ENCODE assay signal across 34 cellular contexts in the genomic region with DNA sequence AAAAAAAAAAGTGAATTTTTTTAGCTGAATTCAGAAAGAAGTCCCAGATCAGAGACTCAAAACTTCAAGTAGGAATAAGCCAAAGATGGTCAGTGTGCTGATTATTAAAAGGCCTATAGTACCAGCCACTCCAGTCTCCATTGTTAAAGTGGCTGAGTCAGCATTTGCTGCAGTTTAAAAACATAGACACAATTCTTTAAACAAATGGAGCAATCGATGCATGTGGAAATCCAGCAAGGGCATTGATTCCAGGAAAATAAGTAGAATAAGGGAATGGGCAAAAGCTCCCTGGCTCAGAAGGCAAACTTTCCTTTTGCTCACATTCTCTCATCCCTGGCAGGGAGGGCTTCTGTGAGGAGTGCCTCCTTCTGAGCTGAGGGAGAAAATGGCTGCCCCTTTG.
"Had no signal": no experiment of that assay in that cellular context is flagged by ENCODE, and none has a peak within 500 bp of the region (broad histone marks: within the 10 kb centered on the region; RNA-seq: fewer than 3 reads in every experiment).

No MANE protein-coding gene starts in this region.

- H3K9me3 ChIP-seq: adrenal gland, body of pancreas, colonic mucosa, esophagus squamous epithelium, gastrocnemius medialis, heart left ventricle had no signal

- H3K9me3 Mint-ChIP-seq: activated CD4-positive, alpha-beta T cell treated with anti-CD3 and anti-CD28 coated beads, Interleukin-2, amount 10 ng/mL, durations not matched to agents 7 days and 5 days; activated CD8-positive, alpha-beta T cell treated with anti-CD3 and anti-CD28 coated beads for 36 hours; activated T-helper 1 cell treated with anti-CD3 and anti-CD28 coated beads, Interleukin-12 subunit alpha, Interleukin-12 subunit beta, Interleukin-2, Interleukin-4 antibody, amounts not matched to agents 30 ng/mL and 10 ng/mL and 1 ng/mL, durations not matched to agents 14 hours and 24 hours and 36 hours; T-helper 2 cell treated with Interferon-gamma antibody and Interleukin-4, amounts not matched to agents 5 μg/mL and 100 μg/mL, for 36 hours had no signal

- H3K4me3 Mint-ChIP-seq: activated CD4-positive, alpha-beta T cell treated with anti-CD3 and anti-CD28 coated beads for 36 hours; activated CD4-positive, alpha-beta T cell treated with anti-CD3 and anti-CD28 coated beads, Interleukin-2, amount 10 ng/mL, durations not matched to agents 7 days and 5 days; activated CD8-positive, alpha-beta T cell treated with anti-CD3 and anti-CD28 coated beads for 36 hours; activated naive CD4-positive, alpha-beta T cell treated with anti-CD3 and anti-CD28 coated beads for 36 hours; activated naive CD4-positive, alpha-beta T cell treated with anti-CD3 and anti-CD28 coated beads, Interleukin-2, amount 50 U/mL, for 24 hours; activated naive CD8-positive, alpha-beta T cell treated with anti-CD3 and anti-CD28 coated beads for 36 hours; activated naive CD8-positive, alpha-beta T cell treated with anti-CD3 and anti-CD28 coated beads, Interleukin-2, amount 50 U/mL, for 24 hours; activated T-helper 1 cell treated with anti-CD3 and anti-CD28 coated beads, Interleukin-12 subunit alpha, Interleukin-12 subunit beta, Interleukin-2, Interleukin-4 antibody, amounts not matched to agents 30 ng/mL and 10 ng/mL and 1 ng/mL, durations not matched to agents 14 hours and 24 hours and 36 hours; T-helper 17 cell; T-helper 2 cell treated with Interferon-gamma antibody and Interleukin-4, amounts not matched to agents 5 μg/mL and 100 μg/mL, for 36 hours had no signal

- H3K27ac Mint-ChIP-seq: activated CD4-positive, alpha-beta T cell treated with anti-CD3 and anti-CD28 coated beads for 36 hours; activated CD4-positive, alpha-beta T cell treated with anti-CD3 and anti-CD28 coated beads, Interleukin-2, amount 10 ng/mL, durations not matched to agents 7 days and 5 days; activated CD8-positive, alpha-beta T cell treated with anti-CD3 and anti-CD28 coated beads for 36 hours; activated naive CD4-positive, alpha-beta T cell treated with anti-CD3 and anti-CD28 coated beads for 36 hours; activated naive CD4-positive, alpha-beta T cell treated with anti-CD3 and anti-CD28 coated beads, Interleukin-2, amount 50 U/mL, for 24 hours; activated naive CD8-positive, alpha-beta T cell treated with anti-CD3 and anti-CD28 coated beads for 36 hours; activated naive CD8-positive, alpha-beta T cell treated with anti-CD3 and anti-CD28 coated beads, Interleukin-2, amount 50 U/mL, for 24 hours; activated T-helper 1 cell treated with anti-CD3 and anti-CD28 coated beads, Interleukin-12 subunit alpha, Interleukin-12 subunit beta, Interleukin-2, Interleukin-4 antibody, amounts not matched to agents 30 ng/mL and 10 ng/mL and 1 ng/mL, durations not matched to agents 14 hours and 24 hours and 36 hours; activated T-helper 2 cell treated with anti-CD3 and anti-CD28 coated beads, Interferon-gamma antibody, Interleukin-2, Interleukin-4, amounts not matched to agents 10 μg/mL and 5 μg/mL and 100 μg/mL, durations not matched to agents 14 hours and 24 hours and 36 hours; T-helper 17 cell; T-helper 2 cell treated with Interferon-gamma antibody and Interleukin-4, amounts not matched to agents 5 μg/mL and 100 μg/mL, for 36 hours had no signal

- H3K4me1 ChIP-seq: adrenal gland, body of pancreas, colonic mucosa, esophagus squamous epithelium, foreskin keratinocyte, gastrocnemius medialis, heart left ventricle had no signal

- H3K27ac ChIP-seq: adrenal gland, body of pancreas, cardiac muscle cell, colonic mucosa, epithelial cell of prostate, esophagus squamous epithelium, foreskin keratinocyte, gastrocnemius medialis, heart left ventricle had no signal

- H3K27me3 ChIP-seq: adrenal gland, body of pancreas, cardiac muscle cell, colonic mucosa, esophagus squamous epithelium, foreskin keratinocyte, gastrocnemius medialis, heart left ventricle had no signal

- ATAC-seq: activated CD4-positive, alpha-beta T cell treated with anti-CD3 and anti-CD28 coated beads for 36 hours; activated CD8-positive, alpha-beta T cell treated with anti-CD3 and anti-CD28 coated beads for 36 hours; activated naive CD8-positive, alpha-beta T cell treated with anti-CD3 and anti-CD28 coated beads, Interleukin-2, amount 50 U/mL, for 24 hours; body of pancreas; foreskin keratinocyte; gastrocnemius medialis; heart left ventricle; T-helper 17 cell had no signal

- H3K27me3 Mint-ChIP-seq: activated CD4-positive, alpha-beta T cell treated with anti-CD3 and anti-CD28 coated beads, Interleukin-2, amount 10 ng/mL, durations not matched to agents 7 days and 5 days; activated CD8-positive, alpha-beta T cell treated with anti-CD3 and anti-CD28 coated beads for 36 hours; activated naive CD4-positive, alpha-beta T cell treated with anti-CD3 and anti-CD28 coated beads, Interleukin-2, amount 50 U/mL, for 24 hours; activated naive CD8-positive, alpha-beta T cell treated with anti-CD3 and anti-CD28 coated beads for 36 hours; activated naive CD8-positive, alpha-beta T cell treated with anti-CD3 and anti-CD28 coated beads, Interleukin-2, amount 50 U/mL, for 24 hours; T-helper 17 cell had no signal

- H3K4me1 Mint-ChIP-seq: activated CD4-positive, alpha-beta T cell treated with anti-CD3 and anti-CD28 coated beads for 36 hours; activated CD4-positive, alpha-beta T cell treated with anti-CD3 and anti-CD28 coated beads, Interleukin-2, amount 10 ng/mL, durations not matched to agents 7 days and 5 days; activated naive CD4-positive, alpha-beta T cell treated with anti-CD3 and anti-CD28 coated beads, Interleukin-2, amount 50 U/mL, for 24 hours; activated naive CD8-positive, alpha-beta T cell treated with anti-CD3 and anti-CD28 coated beads for 36 hours; activated naive CD8-positive, alpha-beta T cell treated with anti-CD3 and anti-CD28 coated beads, Interleukin-2, amount 50 U/mL, for 24 hours; T-helper 17 cell had no signal

- H3K36me3 Mint-ChIP-seq: activated naive CD4-positive, alpha-beta T cell treated with anti-CD3 and anti-CD28 coated beads, Interleukin-2, amount 50 U/mL, for 24 hours; activated naive CD8-positive, alpha-beta T cell treated with anti-CD3 and anti-CD28 coated beads for 36 hours had no signal

- H3K4me3 ChIP-seq: adrenal gland, body of pancreas, cardiac muscle cell, colonic mucosa, esophagus squamous epithelium, gastrocnemius medialis, heart left ventricle had no signal

- H3K36me3 ChIP-seq: adrenal gland, cardiac muscle cell, colonic mucosa, esophagus squamous epithelium, gastrocnemius medialis, heart left ventricle had no signal

- DNase-seq: activated CD4-positive, alpha-beta T cell treated with anti-CD3 and anti-CD28 coated beads for 36 hours; activated CD4-positive, alpha-beta T cell treated with anti-CD3 and anti-CD28 coated beads, Interleukin-2, amount 10 ng/mL, durations not matched to agents 7 days and 5 days; activated CD4-positive, alpha-beta T cell treated with anti-CD3 and anti-CD28 coated beads, Interleukin-2, amount 50 U/mL, for 48 hours; activated CD4-positive, CD25-positive, alpha-beta regulatory T cell; activated CD4-positive, CD25-positive, alpha-beta regulatory T cell treated with anti-CD3 and anti-CD28 coated beads, Interleukin-2, amount 50 U/mL, for 72 hours; activated CD8-positive, alpha-beta memory T cell treated with anti-CD3 and anti-CD28 coated beads for 24 hours; activated CD8-positive, alpha-beta T cell treated with anti-CD3 and anti-CD28 coated beads for 36 hours; activated effector memory CD4-positive, alpha-beta T cell treated with anti-CD3 and anti-CD28 coated beads, Interleukin-2, amount 50 U/mL, for 16 hours; activated naive CD4-positive, alpha-beta T cell treated with anti-CD3 and anti-CD28 coated beads for 36 hours; activated naive CD8-positive, alpha-beta T cell treated with anti-CD3 and anti-CD28 coated beads for 36 hours; activated naive CD8-positive, alpha-beta T cell treated with anti-CD3 and anti-CD28 coated beads, Interleukin-2, amount 50 U/mL, for 24 hours; activated T-cell treated with anti-CD3 and anti-CD28 coated beads, Interleukin-2, amount 50 U/mL, for 1 hour; activated T-cell treated with anti-CD3 and anti-CD28 coated beads, Interleukin-2, amount 50 U/mL, for 48 hours; adrenal gland; aorta; body of pancreas; central memory CD4-positive, alpha-beta T cell; cerebellar nuclear complex; colonic mucosa; effector CD8-positive, alpha-beta T cell; esophagus squamous epithelium; foreskin keratinocyte; gastrocnemius medialis; glutamatergic neuron; heart left ventricle; T-helper 1 cell; T-helper 17 cell; T1000 had no signal
